8 cellular contexts compared by ENCODE assay signal in the genomic region with DNA sequence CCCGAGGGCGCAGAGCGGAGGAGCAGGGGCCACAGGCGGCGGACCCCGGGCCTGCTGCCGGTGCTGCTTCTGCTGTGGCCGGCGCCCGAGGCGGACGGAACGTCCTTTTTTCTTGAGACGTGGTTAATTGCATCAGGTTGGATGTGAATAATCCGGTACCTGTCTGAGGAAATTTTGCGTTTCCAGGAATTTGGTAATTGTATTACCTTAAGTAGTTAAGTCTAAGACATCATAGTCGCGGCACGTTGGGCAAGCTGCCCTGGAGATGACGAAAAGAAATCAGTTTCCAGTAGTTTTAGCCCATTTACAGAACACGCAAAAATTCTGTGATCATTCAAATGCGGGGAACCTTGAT. TPM values are rescaled to one million over a fixed set of nuclear protein-coding genes. Genes with fewer than 3 reads are reported as not detected.
DNase-seq lines count a peak whose midpoint lies in the region; ATAC-seq and TF ChIP-seq lines count a peak whose summit lies in the region.

No MANE protein-coding gene starts in this region.

- H3K27ac Mint-ChIP-seq in stimulated activated naive CD8-positive, alpha-beta T cell treated with anti-CD3 and anti-CD28 coated beads, Interleukin-15, Interleukin-2, amounts not matched to agents 100 ng/mL and 50 ng/mL, for 24 hours, result peak overlapping the region; percentile 82

- H3K9me3 Mint-ChIP-seq in stimulated activated naive CD8-positive, alpha-beta T cell treated with anti-CD3 and anti-CD28 coated beads, Interleukin-15, Interleukin-2, amounts not matched to agents 100 ng/mL and 50 ng/mL, for 24 hours, result no peaks in the 10 kb centered on the region

- TF ChIP-seq POLR2A in breast epithelium (IDR thresholded peaks at IDR 0.05), result no peak

- intact Hi-C loops in breast epithelium (cut with DNase I; ENCODE audit: low total_unique reads), result no loop called here
- intact Hi-C loops in aorta (cut with DNase I), result no loop called here

- H4K91ac ChIP-seq in mesenchymal stem cell (ENCODE audit: low read length), result peak overlapping the region; percentile 95

- H3K14ac ChIP-seq in mesenchymal stem cell (ENCODE audit: low read length in 2 of 2), result peak overlapping the region; percentile 58 to 100

- peaks cover 2% of the 10 kb centered on the region for H3K79me1 ChIP-seq in mesenchymal stem cell (replicated peaks; ENCODE audit: low read length, poor library complexity, severe bottlenecking)

- peak overlapping the region; percentile 99 for H3K18ac ChIP-seq in mesenchymal stem cell (ENCODE audit: low read depth in 1 of 2, low read length in 2 of 2)

- peak overlapping the region; percentile 20 to 99 for H3K4ac ChIP-seq in mesenchymal stem cell (ENCODE audit: low read depth in 1 of 2, low read length in 2 of 2)

- H3K36me3 ChIP-seq in breast epithelium (no peaks in the 10 kb centered on the region), mesenchymal stem cell (ENCODE audit: control insufficient read depth in 1 of 2, insufficient read depth in 2 of 2, low read depth in 1 of 2, low read length in 2 of 2) (no peaks in the 10 kb centered on the region), aorta (ENCODE audit: control insufficient read depth in 1 of 2, insufficient read depth in 2 of 2, low read length in 1 of 2) (no peaks in the 10 kb centered on the region)

- no peaks in the 10 kb centered on the region for H3K27me3 Mint-ChIP-seq in stimulated activated naive CD8-positive, alpha-beta T cell treated with anti-CD3 and anti-CD28 coated beads, Interleukin-15, Interleukin-2, amounts not matched to agents 100 ng/mL and 50 ng/mL, for 24 hours

- H3K4me3 ChIP-seq in breast epithelium (peak overlapping the region; percentile 91 to 97 (median 97)), mesenchymal stem cell (ENCODE audit: insufficient read depth in 1 of 2, low read depth in 1 of 2, low read length in 2 of 2) (peak overlapping the region; percentile 96 to 98), aorta (ENCODE audit: low read length in 2 of 2) (peak overlapping the region; percentile 43 to 99)

- H3K4me1 Mint-ChIP-seq in stimulated activated naive CD8-positive, alpha-beta T cell treated with anti-CD3 and anti-CD28 coated beads, Interleukin-15, Interleukin-2, amounts not matched to agents 100 ng/mL and 50 ng/mL, for 24 hours (ENCODE audit: low read depth), result peaks cover 45% of the 10 kb centered on the region

- peak overlapping the region in 1 of 2 experiments; percentile 96 for H3K23ac ChIP-seq in mesenchymal stem cell (ENCODE audit: low read length in 2 of 2)

- ATAC-seq in stimulated activated naive CD8-positive, alpha-beta T cell treated with anti-CD3 and anti-CD28 coated beads, Interleukin-15, Interleukin-2, amounts not matched to agents 100 U/mL and 50 U/mL, for 24 hours, result no peak
- ATAC-seq in aorta (ENCODE audit: low FRiP score), result no peak
- no peak for ATAC-seq in HG03460 (IDR thresholded peaks at IDR 0.05; ENCODE audit: unreplicated experiment)

- H2BK120ac ChIP-seq in mesenchymal stem cell (ENCODE audit: low read depth, low read length), result peak overlapping the region; percentile 82

- peak overlapping the region; percentile 94 to 96 for H3K27ac ChIP-seq in breast epithelium
- no peak overlapping the region for H3K27ac ChIP-seq in mesenchymal stem cell (ENCODE audit: low read length, poor library complexity, severe bottlenecking)
- peak overlapping the region; percentile 72 to 94 for H3K27ac ChIP-seq in aorta (ENCODE audit: low read depth in 1 of 2, low read length in 2 of 2)

- peak overlapping the region; percentile 15 for H2BK15ac ChIP-seq in mesenchymal stem cell (ENCODE audit: low read depth, poor library complexity, severe bottlenecking)

- no peak for TF ChIP-seq CTCF in breast epithelium (IDR thresholded peaks at IDR 0.05)

- H2AK5ac ChIP-seq in mesenchymal stem cell (ENCODE audit: low read length, severe bottlenecking), result no peak overlapping the region

- WGBS in mesenchymal stem cell, result 0% methylated on average over 22 of the region's 22 CpGs
- 0% methylated on average over 22 of the region's 22 CpGs for WGBS in aorta, 2 donors

- H3K4me1 ChIP-seq in breast epithelium (peaks cover 6 to 7% of the 10 kb centered on the region in 2 donors), mesenchymal stem cell (ENCODE audit: control insufficient read depth, insufficient read depth, low read depth, low read length) (peaks cover 9% of the 10 kb centered on the region), aorta (ENCODE audit: control insufficient read depth in 1 of 2, insufficient read depth in 2 of 2, low read length in 2 of 2) (no peaks in the 10 kb centered on the region)

- peak overlapping the region; percentile 99 for H4K8ac ChIP-seq in mesenchymal stem cell (ENCODE audit: low read length)

- peak overlapping the region; percentile 96 for H2BK5ac ChIP-seq in mesenchymal stem cell (ENCODE audit: low read depth, low read length, poor library complexity, severe bottlenecking)

- peak overlapping the region in 1 of 2 experiments; percentile 71 for H2BK12ac ChIP-seq in mesenchymal stem cell (ENCODE audit: low read length in 2 of 2)

- H3K4me3 Mint-ChIP-seq in stimulated activated naive CD8-positive, alpha-beta T cell treated with anti-CD3 and anti-CD28 coated beads, Interleukin-15, Interleukin-2, amounts not matched to agents 100 ng/mL and 50 ng/mL, for 24 hours, result peak overlapping the region; percentile 87

- H3K27me3 ChIP-seq in breast epithelium (no peaks in the 10 kb centered on the region), mesenchymal stem cell (ENCODE audit: control insufficient read depth in 1 of 2, insufficient read depth in 1 of 2, low read length in 2 of 2) (no peaks in the 10 kb centered on the region), aorta (ENCODE audit: control insufficient read depth in 1 of 2, insufficient read depth in 2 of 2, low read length in 1 of 2) (no peaks in the 10 kb centered on the region)

- peak overlapping the region; percentile 99 for H3K9ac ChIP-seq in mesenchymal stem cell (ENCODE audit: low read length)

- H3K9me3 ChIP-seq in breast epithelium (no peaks in the 10 kb centered on the region), mesenchymal stem cell (ENCODE audit: control insufficient read depth, low read length) (no peaks in the 10 kb centered on the region), aorta (ENCODE audit: control insufficient read depth, low read length) (no peaks in the 10 kb centered on the region)

- peak overlapping the region; percentile 86 for H2AFZ ChIP-seq in mesenchymal stem cell (ENCODE audit: low read depth, low read length)

- DNase-seq in stimulated activated naive CD8-positive, alpha-beta T cell treated with anti-CD3 and anti-CD28 coated beads, Interleukin-15, Interleukin-2, amounts not matched to agents 100 U/mL and 50 U/mL, for 24 hours, result no peak
- DNase-seq in breast epithelium (ENCODE audit: low spot score in 2 of 2) (no peak), mesenchymal stem cell (peak; percentile 34), aorta (peak in 1 of 2 donors; percentile 52), amniotic stem cell (lab: John Stamatoyannopoulos, UW) (no peak), AG20443 (ENCODE audit: low spot score) (no peak)

- H3K36me3 Mint-ChIP-seq in stimulated activated naive CD8-positive, alpha-beta T cell treated with anti-CD3 and anti-CD28 coated beads, Interleukin-15, Interleukin-2, amounts not matched to agents 100 ng/mL and 50 ng/mL, for 24 hours (ENCODE audit: low read depth), result peaks cover 9% of the 10 kb centered on the region

- peak overlapping the region; percentile 96 for H3K4me2 ChIP-seq in mesenchymal stem cell (ENCODE audit: low read length, poor library complexity, severe bottlenecking)

RNA-seq across cellular contexts. Expression of a gene that starts 0.8 kb away (rescaled TPM):
- total RNA-seq in breast epithelium, result 10 to 100 TPM; 33.4 to 61.0 (median 53.7) TPM
- 28.6 TPM for polyA plus RNA-seq in mesenchymal stem cell (2013, experiment 1 of 2)
- polyA plus RNA-seq in mesenchymal stem cell (2013, experiment 2 of 2), result 31.0 TPM
- 10 to 100 TPM; 79.5 to 92.0 TPM for total RNA-seq in aorta
- polyA plus RNA-seq in aorta, result 10 to 100 TPM; 15.0 to 15.9 TPM

RNA-seq across cellular contexts. Expression of a gene that starts 26.5 kb away (rescaled TPM):
- 100 to 1,000 TPM in 1 of 3 donors, 10 to 100 TPM in 2; 27.1 to 114 (median 61.0) TPM for total RNA-seq in breast epithelium
- 181 TPM for polyA plus RNA-seq in mesenchymal stem cell (2013, experiment 1 of 2)
- 135 TPM for polyA plus RNA-seq in mesenchymal stem cell (2013, experiment 2 of 2)
- 10 to 100 TPM; 50.8 to 61.6 TPM for total RNA-seq in aorta
- polyA plus RNA-seq in aorta, result 100 to 1,000 TPM in 1 of 2 donors, 10 to 100 TPM in 1; 52.3 to 434 TPM
